Comparison of ENCODE assay signal across 22 cellular contexts in genomic region chr9:79578891-79579290, GRCh38. TPM values are rescaled to one million over a fixed set of nuclear protein-coding genes. Genes with fewer than 3 reads are reported as not detected.
A peak's percentile ranks its signal among the peaks of the same experiment; 100 is the strongest.
DNase-seq lines count a peak whose midpoint lies in the region; ATAC-seq and TF ChIP-seq lines count a peak whose summit lies in the region.
"Had no signal": no experiment of that assay in that cellular context is flagged by ENCODE, and none has a peak within 500 bp of the region (broad histone marks: within the 10 kb centered on the region; RNA-seq: fewer than 3 reads in every experiment).

No MANE protein-coding gene starts in this region.

- WGBS in sigmoid colon, 2 donors: 88 to 91% methylated on average over 1 of the region's 1 CpG

- H3K4me3 Mint-ChIP-seq in T-cell (peak overlapping the region in 1 of 3 donors; percentile 34), immature natural killer cell (no peak overlapping the region), type B pancreatic cell (peak overlapping the region; percentile 29)
- H3K4me3 Mint-ChIP-seq: GM23338, nephron had no signal

- no peaks in the 10 kb centered on the region for H3K27me3 Mint-ChIP-seq in T-cell
- peaks cover 3 to 6% (median 5%) of the 10 kb centered on the region in 3 donors for H3K27me3 Mint-ChIP-seq in immature natural killer cell (ENCODE audit: low read depth in 3 of 3)
- H3K27me3 Mint-ChIP-seq in type B pancreatic cell: no peaks in the 10 kb centered on the region

- H3K4me3 ChIP-seq in left ventricle myocardium inferior: no peak overlapping the region
- H3K4me3 ChIP-seq in sigmoid colon: no peak overlapping the region
- H3K4me3 ChIP-seq: GM23338, Peyer's patch, upper lobe of left lung had no signal

- H3K27ac Mint-ChIP-seq in T-cell (peak overlapping the region; percentile 68 to 73), immature natural killer cell (peak overlapping the region in 4 of 6 donors; percentile 0 to 52 (median 22)), type B pancreatic cell (no peak overlapping the region)
- H3K27ac Mint-ChIP-seq: GM23338, nephron had no signal

- CTCF ChIA-PET in T-cell (lab: Charles Lee): interaction anchor here (0.6 kb wide), 2 partner anchors 39 to 71 kb away, joined by 3 to 4 read pairs; no protein-coding TSS in a partner anchor

- POLR2A ChIA-PET in T-cell (lab: Charles Lee): interaction anchor here (0.6 to 0.7 kb wide), 3 partner anchors 8 to 13 kb away, joined by 3 to 4 read pairs (median 3); no protein-coding TSS in a partner anchor

- H3K27ac ChIP-seq in left ventricle myocardium inferior (replicated peaks) (peak overlapping the region; percentile 66), sigmoid colon (no peak overlapping the region)
- H3K27ac ChIP-seq: Peyer's patch, upper lobe of left lung had no signal

- no peak for TF ChIP-seq CTCF in left ventricle myocardium inferior (IDR thresholded peaks at IDR 0.05; ENCODE audit: borderline replicate concordance)
- no peak for TF ChIP-seq CTCF in type B pancreatic cell (conservative IDR thresholded peaks at IDR 0.05)
- no peak for TF ChIP-seq CTCF in GM13977 (IDR thresholded peaks at IDR 0.05; ENCODE audit: extremely low read depth, insufficient read depth, missing control alignments)
- no peak for TF ChIP-seq CTCF in sigmoid colon (IDR thresholded peaks at IDR 0.05)

- DNase-seq in left ventricle myocardium inferior (no peak), cardiac septum (ENCODE audit: low spot score) (no peak), T-cell (no peak), immature natural killer cell (no peak), type B pancreatic cell (ENCODE audit: extremely low spot score, unreplicated experiment) (no peak), GM13977 (ENCODE audit: low spot score) (no peak), sigmoid colon (no peak)
- DNase-seq: activated CD4-positive, alpha-beta T cell treated with anti-CD3 and anti-CD28 coated beads, Interleukin-2, amount 50 U/mL, for 48 hours; aorta; dermis blood vessel endothelial cell; DMS79; KBM-7; NCI-H1105; NCI-H82; Peyer's patch; stimulated activated CD4-positive, alpha-beta T cell treated with anti-CD3 and anti-CD28 coated beads, Interleukin-4, amount 100 ng/mL, for 24 hours; upper lobe of left lung had no signal

- H3K4me1 Mint-ChIP-seq in T-cell (peaks cover 94 to 95% (median 94%) of the 10 kb centered on the region in 3 donors), immature natural killer cell (peaks cover 88 to 99% of the 10 kb centered on the region in 2 donors), type B pancreatic cell (ENCODE audit: unreplicated experiment) (peaks cover 58% of the 10 kb centered on the region)

- H3K9me3 ChIP-seq in left ventricle myocardium inferior (replicated peaks) (no peaks in the 10 kb centered on the region), sigmoid colon (no peaks in the 10 kb centered on the region)
- H3K9me3 ChIP-seq: Peyer's patch, upper lobe of left lung had no signal

- intact Hi-C loops in left ventricle myocardium inferior (cut with micrococcal nuclease): no loop called here
- intact Hi-C loops in cardiac septum (cut with DNase I): loop anchor here (10.0 kb wide), 1 partner anchor 226 kb away; no protein-coding TSS in a partner anchor
- intact Hi-C loops in sigmoid colon (cut with DNase I): loop anchor here (10.0 kb wide), 1 partner anchor 186 kb away; no protein-coding TSS in a partner anchor

- peaks cover 19% of the 10 kb centered on the region for H3K36me3 Mint-ChIP-seq in T-cell
- H3K36me3 Mint-ChIP-seq in immature natural killer cell: peaks cover 0 to 15% (median 7%) of the 10 kb centered on the region in 3 donors
- H3K36me3 Mint-ChIP-seq in type B pancreatic cell: peaks cover 40% of the 10 kb centered on the region

- no peaks in the 10 kb centered on the region for H3K36me3 ChIP-seq in left ventricle myocardium inferior
- no peaks in the 10 kb centered on the region for H3K36me3 ChIP-seq in sigmoid colon
- H3K36me3 ChIP-seq: Peyer's patch, upper lobe of left lung had no signal

- H3K4me1 ChIP-seq in left ventricle myocardium inferior: peaks cover 92% of the 10 kb centered on the region
- peaks cover 0 to 54% (median 27%) of the 10 kb centered on the region in 4 donors for H3K4me1 ChIP-seq in sigmoid colon

- in situ Hi-C loops in GM13977 (cut with MboI; ENCODE audit: low pct_unique_long_range_greater_than_20kb, low sequenced_read_pairs, unreplicated experiment): no loop called here

- TF ChIP-seq POLR2A in sigmoid colon (IDR thresholded peaks at IDR 0.05): no peak

- H3K9me3 Mint-ChIP-seq in T-cell: no peaks in the 10 kb centered on the region
- H3K9me3 Mint-ChIP-seq in immature natural killer cell: no peaks in the 10 kb centered on the region
- no peaks in the 10 kb centered on the region for H3K9me3 Mint-ChIP-seq in type B pancreatic cell
- H3K9me3 Mint-ChIP-seq: activated T-helper 2 cell treated with anti-CD3 and anti-CD28 coated beads, Interferon-gamma antibody, Interleukin-2, Interleukin-4, amounts not matched to agents 10 μg/mL and 5 μg/mL and 100 μg/mL, durations not matched to agents 14 hours and 24 hours and 36 hours; GM23338; nephron had no signal

- no peak for TF ChIP-seq EP300 in sigmoid colon (IDR thresholded peaks at IDR 0.05)

- H3K27me3 ChIP-seq in left ventricle myocardium inferior (ENCODE audit: low read depth): no peaks in the 10 kb centered on the region
- H3K27me3 ChIP-seq in sigmoid colon: no peaks in the 10 kb centered on the region
- H3K27me3 ChIP-seq: Peyer's patch, upper lobe of left lung had no signal

- ATAC-seq in T-cell (replicated peaks in 1 of 4): no peak
- ATAC-seq in HG03025 (IDR thresholded peaks at IDR 0.05; ENCODE audit: low FRiP score, unreplicated experiment): no peak
- ATAC-seq: esophagus mucosa, GM23338 had no signal

RNA-seq across cellular contexts. Expression of gene TLE4, which starts 7.1 kb away (rescaled TPM):
- total RNA-seq in left ventricle myocardium inferior (10.3 TPM), cardiac septum (17.4 TPM), T-cell (100 to 1,000 TPM in 2 of 5 donors, 10 to 100 TPM in 3; 65.9 to 138 (median 78.7) TPM), type B pancreatic cell (ENCODE audit: low replicate concordance) (77.7 and 83.5 TPM in 2 replicates), sigmoid colon (10 to 100 TPM; 29.1 to 60.9 (median 34.6) TPM)
- polyA plus RNA-seq in immature natural killer cell (10 to 100 TPM; 38.0 to 41.4 (median 38.1) TPM), sigmoid colon (10 to 100 TPM in 1 of 3 donors, 1 to 10 TPM in 2; 7.6 to 11.6 (median 8.4) TPM)
